Comparison of ENCODE assay signal across 11 cellular contexts in genomic region chr1:224783006-224783651, GRCh38.
A peak's percentile ranks its signal among the peaks of the same experiment; 100 is the strongest.
DNase-seq lines count a peak whose midpoint lies in the region; ATAC-seq and TF ChIP-seq lines count a peak whose summit lies in the region.
"Had no signal": no experiment of that assay in that cellular context is flagged by ENCODE, and none has a peak within 500 bp of the region (broad histone marks: within the 10 kb centered on the region; RNA-seq: fewer than 3 reads in every experiment).

No MANE protein-coding gene starts in this region.

- H3K27ac ChIP-seq in lower lobe of right lung = no peak overlapping the region

- no peaks in the 10 kb centered on the region for H3K36me3 ChIP-seq in lower lobe of right lung

- no peak for TF ChIP-seq CTCF in lower lobe of right lung (IDR thresholded peaks at IDR 0.05)

- ATAC-seq in GM18517 (IDR thresholded peaks at IDR 0.05; ENCODE audit: unreplicated experiment) (peak; percentile 86), GM21576 (IDR thresholded peaks at IDR 0.05; ENCODE audit: unreplicated experiment) (peak; percentile 70), HG03558 (IDR thresholded peaks at IDR 0.05; ENCODE audit: extremely low read depth, unreplicated experiment) (peak; percentile 59), lower lobe of right lung (no peak), left lobe of liver (no peak)
- ATAC-seq: stimulated activated effector memory CD8-positive, alpha-beta T cell treated with anti-CD3 and anti-CD28 coated beads, Interleukin-12 subunit alpha, Interleukin-12 subunit beta, amount 100 ng/mL, for 72 hours had no signal

- H3K4me3 ChIP-seq in lower lobe of right lung = no peak overlapping the region

- H3K27me3 ChIP-seq in lower lobe of right lung (ENCODE audit: low read depth) = no peaks in the 10 kb centered on the region

- peak; percentile 21 for DNase-seq in UCSD-AML1 (lab: John Stamatoyannopoulos, UW; ENCODE audit: unreplicated experiment)
- no peak for DNase-seq in activated CD8-positive, alpha-beta memory T cell treated with anti-CD3 and anti-CD28 coated beads for 24 hours
- DNase-seq in lower lobe of right lung = no peak
- no peak for DNase-seq in NCI-H2107 treated with DMSO at 0.1 percent for 48 hours (lab: John Stamatoyannopoulos, UW; ENCODE audit: unreplicated experiment)
- DNase-seq in left lobe of liver (ENCODE audit: low spot score) = no peak
- DNase-seq: activated CD4-positive, CD25-positive, alpha-beta regulatory T cell; NCI-H1092 treated with DMSO at 0.1 percent for 48 hours had no signal

- intact Hi-C loops in lower lobe of right lung (cut with DNase I) = no loop called here

- H3K9me3 ChIP-seq in lower lobe of right lung = no peaks in the 10 kb centered on the region

- no peaks in the 10 kb centered on the region for H3K4me1 ChIP-seq in lower lobe of right lung

Comparison
In these comparisons a context has a peak if more than half of its experiments do, and no peak if none do; other contexts are left out.
1. ATAC-seq: peak in GM18517 (single experiment), GM21576 (single experiment) and HG03558 (single experiment); none in lower lobe of right lung (0 of 2) and left lobe of liver (single experiment).